In genomic region chr4:39587881-39588280, GRCh38 we compare ENCODE assay signal across 18 cellular contexts. TPM values are rescaled to one million over a fixed set of nuclear protein-coding genes. Genes with fewer than 3 reads are reported as not detected.
DNase-seq lines count a peak whose midpoint lies in the region; ATAC-seq and TF ChIP-seq lines count a peak whose summit lies in the region.
"Had no signal": no experiment of that assay in that cellular context is flagged by ENCODE, and none has a peak within 500 bp of the region (broad histone marks: within the 10 kb centered on the region; RNA-seq: fewer than 3 reads in every experiment).

No MANE protein-coding gene starts in this region.

- peak overlapping the region; percentile 6 for H3K27ac Mint-ChIP-seq in activated B cell treated with CpG ODN at 0.5 μM for 24 hours
- H3K27ac Mint-ChIP-seq: stimulated activated naive CD8-positive, alpha-beta T cell treated with anti-CD3 and anti-CD28 coated beads, Interleukin-15, amount 100 ng/mL, for 72 hours; T-helper 1 cell treated with Interleukin-12 subunit alpha and Interleukin-12 subunit beta and Interleukin-4 antibody, amounts not matched to agents 30 μg/mL and 1 μg/mL, for 36 hours; WTC11 had no signal

- H3K36me3 ChIP-seq in upper lobe of right lung, result no peaks in the 10 kb centered on the region

- no peaks in the 10 kb centered on the region for H3K27me3 Mint-ChIP-seq in activated B cell treated with CpG ODN at 0.5 μM for 24 hours
- H3K27me3 Mint-ChIP-seq: stimulated activated naive CD8-positive, alpha-beta T cell treated with anti-CD3 and anti-CD28 coated beads, Interleukin-15, amount 100 ng/mL, for 72 hours had no signal

- peaks cover 18% of the 10 kb centered on the region for H3K4me1 Mint-ChIP-seq in activated B cell treated with CpG ODN at 0.5 μM for 24 hours
- H3K4me1 Mint-ChIP-seq: stimulated activated naive CD8-positive, alpha-beta T cell treated with anti-CD3 and anti-CD28 coated beads, Interleukin-15, amount 100 ng/mL, for 72 hours; WTC11 had no signal

- H3K27me3 ChIP-seq in upper lobe of right lung, result no peaks in the 10 kb centered on the region

- no peak for TF ChIP-seq CTCF in activated B cell treated with CpG ODN at 0.5 μM for 24 hours (IDR thresholded peaks at IDR 0.05)
- TF ChIP-seq CTCF in upper lobe of right lung (IDR thresholded peaks at IDR 0.05), result no peak

- H3K27ac ChIP-seq in upper lobe of right lung, result no peak overlapping the region
- H3K27ac ChIP-seq: coronary artery, psoas muscle had no signal

- intact Hi-C loops in activated B cell treated with CpG ODN at 0.5 μM for 24 hours (cut with micrococcal nuclease) (no loop called here), upper lobe of right lung (cut with DNase I) (no loop called here)

- no peaks in the 10 kb centered on the region for H3K9me3 ChIP-seq in upper lobe of right lung
- H3K9me3 ChIP-seq: psoas muscle had no signal

- peaks cover 35% of the 10 kb centered on the region for H3K36me3 Mint-ChIP-seq in activated B cell treated with CpG ODN at 0.5 μM for 24 hours (ENCODE audit: low read depth)
- H3K36me3 Mint-ChIP-seq: WTC11 had no signal

- H3K4me3 Mint-ChIP-seq in activated B cell treated with CpG ODN at 0.5 μM for 24 hours, result no peak overlapping the region
- H3K4me3 Mint-ChIP-seq: stimulated activated naive CD8-positive, alpha-beta T cell treated with anti-CD3 and anti-CD28 coated beads, Interleukin-15, amount 100 ng/mL, for 72 hours; T-helper 1 cell treated with Interleukin-12 subunit alpha and Interleukin-12 subunit beta and Interleukin-4 antibody, amounts not matched to agents 30 μg/mL and 1 μg/mL, for 36 hours; WTC11 had no signal

- no peaks in the 10 kb centered on the region for H3K9me3 Mint-ChIP-seq in activated B cell treated with CpG ODN at 0.5 μM for 24 hours
- H3K9me3 Mint-ChIP-seq: stimulated activated naive CD8-positive, alpha-beta T cell treated with anti-CD3 and anti-CD28 coated beads, Interleukin-15, amount 100 ng/mL, for 72 hours; T-helper 1 cell treated with Interleukin-12 subunit alpha and Interleukin-12 subunit beta and Interleukin-4 antibody, amounts not matched to agents 30 μg/mL and 1 μg/mL, for 36 hours; WTC11 had no signal

- peak; percentile 27 for DNase-seq in AG20443 (ENCODE audit: low spot score)
- DNase-seq in activated B cell treated with CpG ODN at 0.5 μM for 24 hours, result no peak
- peak; percentile 62 for DNase-seq in fibroblast of peridontal ligament (ENCODE audit: extremely low read depth)
- peak; percentile 87 for DNase-seq in non-pigmented ciliary epithelial cell (ENCODE audit: low read depth)
- DNase-seq in upper lobe of right lung, result no peak
- DNase-seq: erythroblast; left ventricle myocardium superior; NCI-H1694 treated with DMSO at 0.1 percent for 48 hours; NCI-H446; psoas muscle; SIG-M5; stimulated activated naive CD8-positive, alpha-beta T cell treated with anti-CD3 and anti-CD28 coated beads, Interleukin-15, amount 100 ng/mL, for 72 hours had no signal

- no peak overlapping the region for H3K4me3 ChIP-seq in upper lobe of right lung
- H3K4me3 ChIP-seq: coronary artery, psoas muscle had no signal

- no peaks in the 10 kb centered on the region for H3K4me1 ChIP-seq in upper lobe of right lung
- H3K4me1 ChIP-seq: psoas muscle had no signal

- POLR2A ChIA-PET in activated B cell treated with CpG ODN at 0.5 μM for 24 hours (lab: Charles Lee), result interaction anchor here (1.5 kb wide), 1 partner anchor 51 kb away, joined by 6 read pairs; the partner anchor contains the start of gene SMIM14

- CTCF ChIA-PET in activated B cell treated with CpG ODN at 0.5 μM for 24 hours (lab: Charles Lee), result no interaction called here

- no peak for ATAC-seq in activated B cell treated with CpG ODN at 0.5 μM for 24 hours (ENCODE audit: low read depth)
- ATAC-seq in HG02798 (IDR thresholded peaks at IDR 0.05; ENCODE audit: poor library complexity, unreplicated experiment), result no peak
- ATAC-seq in upper lobe of right lung, result no peak
- ATAC-seq in HG03521 (IDR thresholded peaks at IDR 0.05; ENCODE audit: unreplicated experiment), result no peak
- ATAC-seq in HG03045 (IDR thresholded peaks at IDR 0.05; ENCODE audit: unreplicated experiment), result no peak
- ATAC-seq: left ventricle myocardium superior; psoas muscle; stimulated activated naive CD8-positive, alpha-beta T cell treated with anti-CD3 and anti-CD28 coated beads, Interleukin-15, amount 100 ng/mL, for 72 hours; WTC11 had no signal

RNA-seq across cellular contexts. Expression of gene SMIM14, which starts 50.8 kb away (rescaled TPM):
- 83.1 and 86.5 TPM in 2 replicates for total RNA-seq in activated B cell treated with CpG ODN at 0.5 μM for 24 hours
- total RNA-seq in upper lobe of right lung, result 53.8 TPM

Comparison
In these comparisons a context has a peak if more than half of its experiments do, and no peak if none do; other contexts are left out.
1. DNase-seq: peak in AG20443 (single experiment), fibroblast of peridontal ligament (single experiment) and non-pigmented ciliary epithelial cell (single experiment); none in activated B cell treated with CpG ODN at 0.5 μM for 24 hours (single experiment) and upper lobe of right lung (single experiment).